In the genomic region with DNA sequence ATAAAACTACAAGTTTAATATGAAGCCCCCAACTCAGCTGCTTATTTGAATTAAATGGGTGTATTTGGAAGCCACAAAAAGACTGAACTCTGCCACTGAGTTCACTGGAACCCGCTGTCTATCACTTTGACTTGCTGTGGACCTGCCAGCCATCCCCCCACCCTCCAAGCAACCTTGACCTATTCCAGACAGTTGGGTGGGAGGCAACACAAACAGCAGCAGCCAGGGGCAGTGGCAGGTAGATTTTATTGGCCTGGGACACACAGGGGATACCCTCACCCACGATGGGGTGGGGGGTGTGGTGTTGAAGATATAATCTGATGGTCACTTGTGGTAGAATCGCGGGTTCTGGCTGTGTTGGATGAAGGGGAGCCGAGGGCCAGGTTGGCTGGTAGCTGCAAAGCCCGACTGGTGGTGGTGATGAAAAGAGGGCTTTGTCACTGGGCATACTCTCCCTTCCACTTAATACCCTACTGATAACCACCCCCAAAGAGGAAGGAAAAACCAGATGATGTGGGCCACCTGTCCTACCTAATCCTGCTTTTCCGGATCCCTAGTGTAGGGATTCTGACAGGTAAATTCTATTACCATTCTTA, we compare ENCODE assay signal across 12 cellular contexts. TPM values are rescaled to one million over a fixed set of nuclear protein-coding genes. Genes with fewer than 3 reads are reported as not detected.
DNase-seq lines count a peak whose midpoint lies in the region; ATAC-seq and TF ChIP-seq lines count a peak whose summit lies in the region.
"Had no signal": no experiment of that assay in that cellular context is flagged by ENCODE, and none has a peak within 500 bp of the region (broad histone marks: within the 10 kb centered on the region; RNA-seq: fewer than 3 reads in every experiment).

No MANE protein-coding gene starts in this region.

- H3F3A ChIP-seq in PC-9 (ENCODE audit: insufficient read depth, low read depth): peaks cover 85% of the 10 kb centered on the region

- H3K4me1 ChIP-seq in cardiac muscle cell (ENCODE audit: low read depth) (peaks cover 17% of the 10 kb centered on the region), PC-9 (replicated peaks; ENCODE audit: insufficient read depth) (peaks cover 49% of the 10 kb centered on the region)

- BruUV-seq in PC-9 (replicated peaks; lab: Mats Ljungman, UMichigan): no TSS peak

- intact Hi-C loops in Right ventricle myocardium superior (cut with DNase I): loop anchor here (5.0 kb wide), 1 partner anchor 245 kb away; a partner anchor contains a TSS
- intact Hi-C loops in PC-9 (cut with micrococcal nuclease; ENCODE audit: unreplicated experiment): no loop called here

- H3K4me1 Mint-ChIP-seq in effector memory CD8-positive, alpha-beta T cell (ENCODE audit: low read depth in 2 of 2): peaks cover 57 to 65% of the 10 kb centered on the region in 2 donors
- H3K4me1 Mint-ChIP-seq in stimulated activated naive B cell treated with anti-CD40 and anti-IgM and Interleukin-4, amounts not matched to agents 10 μg/mL and 1 μg/mL and 100 μg/mL, for 72 hours: peaks cover 57 to 87% of the 10 kb centered on the region in 2 donors

- peaks cover 67% of the 10 kb centered on the region for H3K79me2 ChIP-seq in PC-9 (ENCODE audit: low read depth)

- no peak for ATAC-seq in Right ventricle myocardium superior (ENCODE audit: poor library complexity)
- ATAC-seq in effector memory CD8-positive, alpha-beta T cell (replicated peaks): no peak
- ATAC-seq in stimulated activated naive B cell treated with anti-CD40 and anti-IgM and Interleukin-4, amounts not matched to agents 10 μg/mL and 1 μg/mL and 100 μg/mL, for 72 hours (replicated peaks): no peak
- no peak for ATAC-seq in GM21528 (IDR thresholded peaks at IDR 0.05; ENCODE audit: low FRiP score, unreplicated experiment)

- CTCF ChIA-PET in PC-9 (lab: Charles Lee): no interaction called here

- peaks cover 81% of the 10 kb centered on the region for H3K36me3 Mint-ChIP-seq in effector memory CD8-positive, alpha-beta T cell (ENCODE audit: insufficient read depth)
- H3K36me3 Mint-ChIP-seq in stimulated activated naive B cell treated with anti-CD40 and anti-IgM and Interleukin-4, amounts not matched to agents 10 μg/mL and 1 μg/mL and 100 μg/mL, for 72 hours: peaks cover 65 to 83% of the 10 kb centered on the region in 2 donors

- peaks cover 56% of the 10 kb centered on the region for H4K20me1 ChIP-seq in PC-9 (ENCODE audit: insufficient read depth)

- H3K27me3 ChIP-seq in cardiac muscle cell: no peaks in the 10 kb centered on the region
- H3K27me3 ChIP-seq in PC-9 (ENCODE audit: insufficient read depth, low read depth): no peaks in the 10 kb centered on the region
- H3K27me3 ChIP-seq: adrenal gland, neutrophil had no signal

- TF ChIP-seq CTCF in cardiac muscle cell (IDR thresholded peaks at IDR 0.05; ENCODE audit: low read depth, low read length): no peak
- no peak for TF ChIP-seq CTCF in PC-9 (conservative IDR thresholded peaks at IDR 0.05)

- H3K27me3 Mint-ChIP-seq in effector memory CD8-positive, alpha-beta T cell: no peaks in the 10 kb centered on the region
- no peaks in the 10 kb centered on the region for H3K27me3 Mint-ChIP-seq in stimulated activated naive B cell treated with anti-CD40 and anti-IgM and Interleukin-4, amounts not matched to agents 10 μg/mL and 1 μg/mL and 100 μg/mL, for 72 hours

- POLR2A ChIA-PET in PC-9 (lab: Charles Lee; ENCODE audit: unreplicated experiment): interaction anchor here (0.6 kb wide), 1 partner anchor 302 kb away, joined by 4 read pairs; a partner anchor contains a TSS

- H3K36me3 ChIP-seq in cardiac muscle cell (peaks cover 41% of the 10 kb centered on the region), PC-9 (ENCODE audit: low read depth) (peaks cover 44% of the 10 kb centered on the region)

- DNase-seq in cardiac muscle cell (ENCODE audit: low read depth in 1 of 2, low spot score in 1 of 2): no peak
- no peak for DNase-seq in Right ventricle myocardium superior
- DNase-seq in PC-9: no peak
- DNase-seq in effector memory CD8-positive, alpha-beta T cell: no peak
- DNase-seq in stimulated activated naive B cell treated with anti-CD40 and anti-IgM and Interleukin-4, amounts not matched to agents 10 μg/mL and 1 μg/mL and 100 μg/mL, for 72 hours: no peak
- DNase-seq in germinal center (ENCODE audit: low spot score): no peak
- no peak for DNase-seq in superior temporal gyrus (ENCODE audit: extremely low spot score)
- DNase-seq: cortex of kidney, kidney glomerular epithelial cell had no signal

- peak overlapping the region; percentile 96 for H3K27ac Mint-ChIP-seq in effector memory CD8-positive, alpha-beta T cell
- H3K27ac Mint-ChIP-seq in stimulated activated naive B cell treated with anti-CD40 and anti-IgM and Interleukin-4, amounts not matched to agents 10 μg/mL and 1 μg/mL and 100 μg/mL, for 72 hours: peak overlapping the region; percentile 86

- no peaks in the 10 kb centered on the region for H3K9me2 ChIP-seq in PC-9 (ENCODE audit: insufficient read depth)

- no peaks in the 10 kb centered on the region for H3K9me3 Mint-ChIP-seq in effector memory CD8-positive, alpha-beta T cell
- H3K9me3 Mint-ChIP-seq in stimulated activated naive B cell treated with anti-CD40 and anti-IgM and Interleukin-4, amounts not matched to agents 10 μg/mL and 1 μg/mL and 100 μg/mL, for 72 hours: no peaks in the 10 kb centered on the region

- H3K27ac ChIP-seq in cardiac muscle cell: peak overlapping the region; percentile 13
- no peak overlapping the region for H3K27ac ChIP-seq in PC-9

- no peak overlapping the region for H2AFZ ChIP-seq in PC-9

- H3K4me2 ChIP-seq in PC-9: peak overlapping the region; percentile 94; the same call in 1 of the 2 replicates

- no peak overlapping the region for H3K4me3 ChIP-seq in cardiac muscle cell
- no peak overlapping the region for H3K4me3 ChIP-seq in PC-9
- H3K4me3 ChIP-seq: adrenal gland had no signal

- peak overlapping the region; percentile 13 to 90 for H3K4me3 Mint-ChIP-seq in effector memory CD8-positive, alpha-beta T cell
- H3K4me3 Mint-ChIP-seq in stimulated activated naive B cell treated with anti-CD40 and anti-IgM and Interleukin-4, amounts not matched to agents 10 μg/mL and 1 μg/mL and 100 μg/mL, for 72 hours: peak overlapping the region; percentile 83 to 87

- H3K9me3 ChIP-seq in cardiac muscle cell (ENCODE audit: low read depth) (no peaks in the 10 kb centered on the region), PC-9 (ENCODE audit: insufficient read depth, low read depth) (no peaks in the 10 kb centered on the region)
- H3K9me3 ChIP-seq: adrenal gland, neutrophil had no signal

RNA-seq across cellular contexts. Expression of a gene that starts 2.6 kb away (rescaled TPM):
- total RNA-seq in cardiac muscle cell (59.9 and 76.2 TPM in 2 replicates), Right ventricle myocardium superior (68.8 TPM), PC-9 (2021) (43.5 and 61.3 TPM in 2 replicates)
- 68.7 and 97.4 TPM in 2 replicates for polyA plus RNA-seq in cardiac muscle cell

RNA-seq across cellular contexts. Expression of a gene that starts 5.1 kb away (rescaled TPM):
- total RNA-seq in cardiac muscle cell (319 and 545 TPM in 2 replicates), Right ventricle myocardium superior (295 TPM), PC-9 (2021) (806 and 1,298 TPM in 2 replicates)
- polyA plus RNA-seq in cardiac muscle cell: 719 and 988 TPM in 2 replicates

RNA-seq across cellular contexts. Expression of a gene that starts 16.6 kb away (rescaled TPM):
- total RNA-seq in cardiac muscle cell: 25.3 and 32.4 TPM in 2 replicates
- polyA plus RNA-seq in cardiac muscle cell: 12.2 and 15.5 TPM in 2 replicates
- total RNA-seq in Right ventricle myocardium superior: 26.2 TPM
- total RNA-seq in PC-9 (2021): 46.5 and 57.9 TPM in 2 replicates

RNA-seq across cellular contexts. Expression of a gene that starts 18.1 kb away (rescaled TPM):
- total RNA-seq in cardiac muscle cell (27.8 and 56.2 TPM in 2 replicates), Right ventricle myocardium superior (0.75 TPM), PC-9 (2021) (0.65 and 0.68 TPM in 2 replicates)
- 20.9 and 32.7 TPM in 2 replicates for polyA plus RNA-seq in cardiac muscle cell

RNA-seq across cellular contexts. Expression of a gene that starts 23.8 kb away (rescaled TPM):
- total RNA-seq in cardiac muscle cell (1.4 and 6.9 TPM in 2 replicates), Right ventricle myocardium superior (14.9 TPM), PC-9 (2021) (10.9 and 28.5 TPM in 2 replicates)
- polyA plus RNA-seq in cardiac muscle cell: 25.9 and 32.1 TPM in 2 replicates
